ENCODE assay signal across 29 cellular contexts in the genomic region with DNA sequence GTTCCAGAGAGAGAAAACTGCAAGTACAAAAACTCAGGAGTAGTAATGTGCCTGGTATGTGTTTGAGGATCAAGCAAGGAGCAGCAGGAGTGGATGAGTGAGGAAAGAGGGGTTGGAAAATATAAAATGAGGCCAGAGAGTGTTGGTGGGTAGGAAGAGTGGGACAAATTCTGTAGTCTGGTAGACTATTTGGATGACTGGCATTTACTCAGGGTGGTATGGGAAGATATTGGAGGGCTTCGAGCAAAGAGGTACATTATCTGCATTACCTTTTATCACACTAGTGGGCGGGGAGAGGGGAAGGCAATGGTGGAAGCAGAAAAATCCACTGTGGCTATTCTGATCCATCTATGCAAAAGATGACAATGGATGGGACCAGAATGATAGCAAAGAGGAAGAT.
"Had no signal": no experiment of that assay in that cellular context is flagged by ENCODE, and none has a peak within 500 bp of the region (broad histone marks: within the 10 kb centered on the region; RNA-seq: fewer than 3 reads in every experiment).

No MANE protein-coding gene starts in this region.

- H3K27me3 Mint-ChIP-seq: stimulated activated memory B cell treated with anti-CD40 and anti-IgM and Interleukin-4, amounts not matched to agents 10 μg/mL and 1 μg/mL and 100 μg/mL, for 72 hours; stimulated activated naive B cell treated with anti-CD40 and anti-IgM and Interleukin-4, amounts not matched to agents 10 μg/mL and 1 μg/mL and 100 μg/mL, for 72 hours; stimulated activated naive CD8-positive, alpha-beta T cell treated with anti-CD3 and anti-CD28 coated beads, Interleukin-15, amount 100 ng/mL, for 72 hours; stimulated activated naive CD8-positive, alpha-beta T cell treated with anti-CD3 and anti-CD28 coated beads, Interleukin-15, Interleukin-2, amounts not matched to agents 100 ng/mL and 50 ng/mL, for 24 hours; type B pancreatic cell had no signal

- H3K9me3 Mint-ChIP-seq: stimulated activated naive B cell treated with anti-CD40 and anti-IgM and Interleukin-4, amounts not matched to agents 10 μg/mL and 1 μg/mL and 100 μg/mL, for 72 hours; type B pancreatic cell had no signal

- H3K36me3 ChIP-seq: stomach, suprapubic skin, thoracic aorta, thyroid gland, tibial artery, tibial nerve, transverse colon, upper lobe of left lung, upper lobe of right lung, uterus, vagina had no signal

- H3K4me3 Mint-ChIP-seq: stimulated activated effector memory CD8-positive, alpha-beta T cell treated with anti-CD3 and anti-CD28 coated beads, Interleukin-12 subunit alpha, Interleukin-12 subunit beta, amount 100 ng/mL, for 72 hours; stimulated activated memory B cell treated with anti-CD40 and anti-IgM and Interleukin-4, amounts not matched to agents 10 μg/mL and 1 μg/mL and 100 μg/mL, for 72 hours; stimulated activated naive B cell treated with anti-CD40 and anti-IgM and Interleukin-4, amounts not matched to agents 10 μg/mL and 1 μg/mL and 100 μg/mL, for 72 hours; stimulated activated naive CD8-positive, alpha-beta T cell treated with anti-CD3 and anti-CD28 coated beads, Interleukin-15, amount 100 ng/mL, for 72 hours; stimulated activated naive CD8-positive, alpha-beta T cell treated with anti-CD3 and anti-CD28 coated beads, Interleukin-15, Interleukin-2, amounts not matched to agents 100 ng/mL and 50 ng/mL, for 24 hours; type B pancreatic cell had no signal

- H3K9me3 ChIP-seq: stomach, suprapubic skin, testis, thoracic aorta, thyroid gland, tibial artery, tibial nerve, transverse colon, upper lobe of left lung, upper lobe of right lung, uterus, vagina had no signal

- DNase-seq: stimulated activated CD4-positive, alpha-beta T cell treated with anti-CD3 and anti-CD28 coated beads, Interleukin-2, amount 100 ng/mL, for 48 hours; stimulated activated CD4-positive, alpha-beta T cell treated with anti-CD3 and anti-CD28 coated beads, Interleukin-4, amount 100 ng/mL, for 1 hour; stimulated activated CD4-positive, alpha-beta T cell treated with anti-CD3 and anti-CD28 coated beads, Interleukin-4, amount 100 ng/mL, for 24 hours; stimulated activated CD4-positive, alpha-beta T cell treated with anti-CD3 and anti-CD28 coated beads, Interleukin-4, amount 100 ng/mL, for 4 hours; stimulated activated CD8-positive, alpha-beta memory T cell treated with anti-CD3 and anti-CD28 coated beads, Interleukin-4, amount 100 ng/mL, for 48 hours; stimulated activated naive B cell treated with anti-CD40 and anti-IgM and Interleukin-4, amounts not matched to agents 10 μg/mL and 1 μg/mL and 100 μg/mL, for 72 hours; stimulated activated naive CD4-positive, alpha-beta T cell; stimulated activated naive CD4-positive, alpha-beta T cell treated with Interleukin-2 at 50 U/mL for 16 hours; stimulated activated naive CD8-positive, alpha-beta T cell treated with anti-CD3 and anti-CD28 coated beads, Interleukin-15, amount 100 ng/mL, for 72 hours; stimulated activated naive CD8-positive, alpha-beta T cell treated with anti-CD3 and anti-CD28 coated beads, Interleukin-15, Interleukin-2, amounts not matched to agents 100 U/mL and 50 U/mL, for 24 hours; stomach; substantia nigra; testis; thyroid gland; tibial artery; transverse colon; trophoblast cell; upper lobe of left lung; upper lobe of right lung; uterus had no signal

- H3K27ac Mint-ChIP-seq: stimulated activated effector memory CD8-positive, alpha-beta T cell treated with anti-CD3 and anti-CD28 coated beads, Interleukin-12 subunit alpha, Interleukin-12 subunit beta, amount 100 ng/mL, for 72 hours; stimulated activated memory B cell treated with anti-CD40 and anti-IgM and Interleukin-4, amounts not matched to agents 10 μg/mL and 1 μg/mL and 100 μg/mL, for 72 hours; stimulated activated naive B cell treated with anti-CD40 and anti-IgM and Interleukin-4, amounts not matched to agents 10 μg/mL and 1 μg/mL and 100 μg/mL, for 72 hours; stimulated activated naive CD8-positive, alpha-beta T cell treated with anti-CD3 and anti-CD28 coated beads, Interleukin-15, amount 100 ng/mL, for 72 hours; stimulated activated naive CD8-positive, alpha-beta T cell treated with anti-CD3 and anti-CD28 coated beads, Interleukin-15, Interleukin-2, amounts not matched to agents 100 ng/mL and 50 ng/mL, for 24 hours; type B pancreatic cell had no signal

- H3K36me3 Mint-ChIP-seq: stimulated activated effector memory CD8-positive, alpha-beta T cell treated with anti-CD3 and anti-CD28 coated beads, Interleukin-12 subunit alpha, Interleukin-12 subunit beta, amount 100 ng/mL, for 72 hours; stimulated activated memory B cell treated with anti-CD40 and anti-IgM and Interleukin-4, amounts not matched to agents 10 μg/mL and 1 μg/mL and 100 μg/mL, for 72 hours; stimulated activated naive B cell treated with anti-CD40 and anti-IgM and Interleukin-4, amounts not matched to agents 10 μg/mL and 1 μg/mL and 100 μg/mL, for 72 hours; type B pancreatic cell had no signal

- H3K4me1 Mint-ChIP-seq: stimulated activated effector memory CD8-positive, alpha-beta T cell treated with anti-CD3 and anti-CD28 coated beads, Interleukin-12 subunit alpha, Interleukin-12 subunit beta, amount 100 ng/mL, for 72 hours; stimulated activated memory B cell treated with anti-CD40 and anti-IgM and Interleukin-4, amounts not matched to agents 10 μg/mL and 1 μg/mL and 100 μg/mL, for 72 hours; stimulated activated naive B cell treated with anti-CD40 and anti-IgM and Interleukin-4, amounts not matched to agents 10 μg/mL and 1 μg/mL and 100 μg/mL, for 72 hours; stimulated activated naive CD8-positive, alpha-beta T cell treated with anti-CD3 and anti-CD28 coated beads, Interleukin-15, amount 100 ng/mL, for 72 hours had no signal

- H3K27ac ChIP-seq: stomach, suprapubic skin, testis, thoracic aorta, thyroid gland, tibial artery, tibial nerve, transverse colon, upper lobe of left lung, upper lobe of right lung, uterus, vagina had no signal

- H3K4me3 ChIP-seq: stomach, suprapubic skin, testis, thoracic aorta, thyroid gland, tibial artery, tibial nerve, transverse colon, upper lobe of left lung, upper lobe of right lung, uterus, vagina had no signal

- H3K4me1 ChIP-seq: stomach, suprapubic skin, testis, thyroid gland, tibial artery, tibial nerve, transverse colon, upper lobe of left lung, upper lobe of right lung, uterus, vagina had no signal

- FAIRE-seq: urothelium cell line had no signal

- H3K27me3 ChIP-seq: stomach, suprapubic skin, testis, thyroid gland, tibial artery, tibial nerve, transverse colon, upper lobe of left lung, upper lobe of right lung, uterus, vagina had no signal

- ATAC-seq: stimulated activated effector memory CD8-positive, alpha-beta T cell treated with anti-CD3 and anti-CD28 coated beads, Interleukin-12 subunit alpha, Interleukin-12 subunit beta, amount 100 ng/mL, for 72 hours; stimulated activated memory B cell treated with anti-CD40 and anti-IgM and Interleukin-4, amounts not matched to agents 10 μg/mL and 1 μg/mL and 100 μg/mL, for 72 hours; stimulated activated naive B cell treated with anti-CD40 and anti-IgM and Interleukin-4, amounts not matched to agents 10 μg/mL and 1 μg/mL and 100 μg/mL, for 72 hours; stimulated activated naive CD8-positive, alpha-beta T cell treated with anti-CD3 and anti-CD28 coated beads, Interleukin-15, amount 100 ng/mL, for 72 hours; stimulated activated naive CD8-positive, alpha-beta T cell treated with anti-CD3 and anti-CD28 coated beads, Interleukin-15, Interleukin-2, amounts not matched to agents 100 U/mL and 50 U/mL, for 24 hours; upper lobe of right lung had no signal
